ENCODE assay signal across 26 cellular contexts in genomic region chr5:63155310-63155631, GRCh38.
"Had no signal": no experiment of that assay in that cellular context is flagged by ENCODE, and none has a peak within 500 bp of the region (broad histone marks: within the 10 kb centered on the region; RNA-seq: fewer than 3 reads in every experiment).

No MANE protein-coding gene starts in this region.

- H3K9me3 ChIP-seq: left lung, suprapubic skin, upper lobe of left lung had no signal

- H3K4me2 ChIP-seq: neural progenitor cell, smooth muscle cell had no signal

- ATAC-seq: left lung; mucosa of descending colon; natural killer cell treated with Interleukin-12 subunit alpha and Interleukin-12 subunit beta and Interleukin-15 and Interleukin-18, amount 100 ng/mL, for 72 hours; sciatic nerve; stimulated activated naive CD8-positive, alpha-beta T cell treated with anti-CD3 and anti-CD28 coated beads, Interleukin-15, amount 100 ng/mL, for 72 hours had no signal

- DNase-seq: dermis blood vessel endothelial cell; effector memory CD4-positive, alpha-beta T cell; left lung; mesenchymal stem cell; mucosa of descending colon; naive B cell; stimulated activated CD4-positive, alpha-beta T cell treated with anti-CD3 and anti-CD28 coated beads, Interleukin-12 subunit alpha, Interleukin-12 subunit beta, amount 100 ng/mL, for 4 hours; stimulated activated CD4-positive, alpha-beta T cell treated with anti-CD3 and anti-CD28 coated beads, Interleukin-1b, Interleukin-23, amount 100 ng/mL, for 48 hours; stimulated activated CD4-positive, alpha-beta T cell treated with anti-CD3 and anti-CD28 coated beads, Interleukin-4, amount 100 ng/mL, for 1 hour; stimulated activated CD8-positive, alpha-beta memory T cell treated with anti-CD3 and anti-CD28 coated beads, Interleukin-4, amount 100 ng/mL, for 48 hours; stimulated activated naive CD4-positive, alpha-beta T cell; stimulated activated naive CD8-positive, alpha-beta T cell treated with anti-CD3 and anti-CD28 coated beads, Interleukin-15, amount 100 ng/mL, for 72 hours; upper lobe of left lung had no signal

- H3K4me1 ChIP-seq: left lung, neural progenitor cell, parathyroid adenoma, suprapubic skin, upper lobe of left lung had no signal

- H3K27ac ChIP-seq: coronary artery, left lung, neural progenitor cell, parathyroid adenoma, suprapubic skin, upper lobe of left lung had no signal

- H3K27ac Mint-ChIP-seq: mesothelial cell of epicardium; naive B cell; natural killer cell treated with Interleukin-12 subunit alpha and Interleukin-12 subunit beta and Interleukin-15 and Interleukin-18, amount 100 ng/mL, for 72 hours; neural progenitor cell; stimulated activated naive CD8-positive, alpha-beta T cell treated with anti-CD3 and anti-CD28 coated beads, Interleukin-15, amount 100 ng/mL, for 72 hours had no signal

- H3K4me3 ChIP-seq: coronary artery, left lung, mucosa of descending colon, neural progenitor cell, smooth muscle cell, suprapubic skin, upper lobe of left lung had no signal

- H3K27me3 Mint-ChIP-seq: naive B cell; natural killer cell treated with Interleukin-12 subunit alpha and Interleukin-12 subunit beta and Interleukin-15 and Interleukin-18, amount 100 ng/mL, for 72 hours; progenitor cell of endocrine pancreas; stimulated activated naive CD8-positive, alpha-beta T cell treated with anti-CD3 and anti-CD28 coated beads, Interleukin-15, amount 100 ng/mL, for 72 hours had no signal

- H3K36me3 Mint-ChIP-seq: mesothelial cell of epicardium; naive B cell; natural killer cell treated with Interleukin-12 subunit alpha and Interleukin-12 subunit beta and Interleukin-15 and Interleukin-18, amount 100 ng/mL, for 72 hours; neural progenitor cell had no signal

- FAIRE-seq: endometrium, frontal cortex, keratinocyte, urothelium cell line had no signal

- H3K4me1 Mint-ChIP-seq: naive B cell; neural progenitor cell; stimulated activated naive CD8-positive, alpha-beta T cell treated with anti-CD3 and anti-CD28 coated beads, Interleukin-15, amount 100 ng/mL, for 72 hours had no signal

- H3K4me3 Mint-ChIP-seq: mesothelial cell of epicardium; naive B cell; natural killer cell treated with Interleukin-12 subunit alpha and Interleukin-12 subunit beta and Interleukin-15 and Interleukin-18, amount 100 ng/mL, for 72 hours; neural progenitor cell; stimulated activated naive CD8-positive, alpha-beta T cell treated with anti-CD3 and anti-CD28 coated beads, Interleukin-15, amount 100 ng/mL, for 72 hours had no signal

- H3K9me3 Mint-ChIP-seq: mesothelial cell of epicardium; natural killer cell treated with Interleukin-12 subunit alpha and Interleukin-12 subunit beta and Interleukin-15 and Interleukin-18, amount 100 ng/mL, for 72 hours; neural progenitor cell had no signal
